In the genomic region with DNA sequence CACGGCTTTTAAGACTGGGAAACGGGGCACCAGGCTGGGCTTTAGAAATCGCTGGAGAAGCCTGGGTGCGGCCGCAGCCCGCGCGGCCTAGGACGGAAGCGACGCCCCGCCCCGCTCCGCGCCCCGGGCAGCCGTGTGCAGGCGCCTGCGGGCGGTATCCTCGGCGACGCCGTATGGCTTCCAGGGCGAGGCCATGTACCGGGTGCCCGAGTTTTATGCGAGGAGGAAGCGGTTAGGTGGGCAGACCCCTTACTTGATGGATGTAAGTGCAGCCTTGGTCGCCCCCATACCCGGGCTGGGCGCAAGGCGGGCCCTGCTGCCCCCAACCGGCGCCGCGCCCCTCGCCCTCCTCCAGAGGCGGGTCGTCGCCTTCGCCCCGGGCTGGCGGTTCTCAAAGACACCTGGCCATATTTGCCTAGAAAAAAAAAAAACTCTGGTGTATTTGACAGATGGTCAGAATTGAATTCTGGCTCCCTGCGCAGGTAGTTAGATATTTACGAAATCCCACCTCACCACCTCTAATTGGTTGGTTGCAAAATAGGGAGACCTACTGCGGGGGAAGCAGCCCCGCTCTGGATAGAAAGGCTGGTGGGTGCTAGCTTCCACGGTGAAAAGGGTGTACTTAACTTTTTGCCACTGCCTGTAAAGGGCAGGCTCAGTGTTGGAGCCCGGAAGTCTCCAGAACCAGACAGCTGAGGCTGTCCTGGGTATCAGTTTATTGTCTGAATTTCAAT, we compare ENCODE assay signal across 8 cellular contexts. TPM values are rescaled to one million over a fixed set of nuclear protein-coding genes. Genes with fewer than 3 reads are reported as not detected.
A peak's percentile ranks its signal among the peaks of the same experiment; 100 is the strongest.
DNase-seq lines count a peak whose midpoint lies in the region; ATAC-seq, FAIRE-seq and TF ChIP-seq lines count a peak whose summit lies in the region.

TSS of gene PPP1R36 (plus strand) at position 157 of the 734 bp plus-strand sequence. CDS start at position 194, 37 bp downstream.

- peak; percentile 69 for ATAC-seq in omental fat pad (ENCODE audit: low FRiP score)

- TF ChIP-seq CTCF in GM10266 (IDR thresholded peaks at IDR 0.05; ENCODE audit: control insufficient read depth, insufficient read depth, low read depth, missing control alignments) (no peak), omental fat pad (IDR thresholded peaks at IDR 0.05) (no peak), D721Med (IDR thresholded peaks at IDR 0.05; ENCODE audit: insufficient read depth, missing control alignments) (no peak)

- DNase-seq in GM10266 (ENCODE audit: extremely low spot score), result peak; percentile 47
- DNase-seq in NCI-H1694 (lab: John Stamatoyannopoulos, UW), result peak; percentile 82
- peak; percentile 20 for DNase-seq in activated T-cell treated with anti-CD3 and anti-CD28 coated beads for 24 hours (ENCODE audit: low read depth)
- peak; percentile 47 to 50 for DNase-seq in frontal cortex (ENCODE audit: low spot score in 2 of 2)
- no peak for DNase-seq in omental fat pad (ENCODE audit: low spot score)
- DNase-seq in D721Med (ENCODE audit: insufficient read length, low spot score), result no peak
- no peak for DNase-seq in NCI-H446 (lab: John Stamatoyannopoulos, UW)
- DNase-seq in T1000 (lab: John Stamatoyannopoulos, UW), result no peak

- FAIRE-seq in frontal cortex (lab: Jason Lieb, UNC) (no peak), D721Med (lab: Jason Lieb, UNC) (no peak)

RNA-seq across cellular contexts. Expression of gene PPP1R36, which starts in this region (rescaled TPM):
- total RNA-seq in frontal cortex (0.82 TPM), omental fat pad (1 to 10 TPM in 3 of 4 donors, under 1 TPM in 1; 0.63 to 3.2 (median 2.1) TPM)

Comparison
In these comparisons a context has a peak if more than half of its experiments do, and no peak if none do; other contexts are left out.
1. Peak in DNase-seq in frontal cortex; RNA of the gene not detected or under 1 TPM.
2. DNase-seq: peak in GM10266 (single experiment), NCI-H1694 (single experiment) and activated T-cell treated with anti-CD3 and anti-CD28 coated beads for 24 hours (single experiment); none in omental fat pad (single experiment), D721Med (single experiment), NCI-H446 (0 of 2) and T1000 (single experiment).